8 cellular contexts compared by ENCODE assay signal in the genomic region with DNA sequence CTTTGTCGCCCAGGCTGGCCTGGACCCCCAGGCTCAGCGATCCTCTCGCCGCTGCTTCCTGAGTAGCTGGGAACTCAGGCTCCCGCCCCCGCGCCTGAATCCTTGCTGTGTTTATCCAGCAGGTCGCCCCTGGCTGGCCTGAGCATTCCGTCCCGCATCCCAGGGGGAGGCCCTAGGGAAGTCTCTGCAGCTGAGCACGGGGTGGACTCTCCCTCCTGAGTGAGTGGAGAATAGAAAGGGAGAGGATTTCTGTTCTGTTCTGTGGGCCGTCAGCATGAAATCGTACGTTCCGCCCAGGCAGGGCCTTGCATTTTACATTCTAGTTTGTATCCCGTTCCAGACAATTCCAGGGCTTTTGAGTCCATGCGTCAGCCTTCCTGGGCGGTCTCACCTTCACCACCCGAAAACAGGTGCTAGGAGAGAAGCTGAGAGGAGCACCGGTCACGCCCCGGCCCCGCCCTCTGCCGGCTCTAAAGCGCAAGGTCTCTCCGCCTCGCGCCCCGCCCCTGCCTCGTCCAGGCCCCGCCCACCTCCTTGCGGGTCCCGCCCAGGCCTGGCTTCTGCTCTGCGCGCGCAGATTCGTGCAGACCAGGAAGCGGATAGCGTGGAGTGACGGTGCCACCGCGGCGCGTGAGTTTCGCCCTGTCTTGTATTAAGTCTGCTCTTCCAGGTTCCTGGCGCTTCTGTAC. TPM values are rescaled to one million over a fixed set of nuclear protein-coding genes. Genes with fewer than 3 reads are reported as not detected.
DNase-seq lines count a peak whose midpoint lies in the region; ATAC-seq and TF ChIP-seq lines count a peak whose summit lies in the region.

A gene (plus strand): TSS at position 586 of the 689 bp plus-strand sequence. CDS start 15,285 bp downstream, outside the sequence.

- peak; percentile 38 for TF ChIP-seq CTCF in foreskin keratinocyte (conservative IDR thresholded peaks at IDR 0.05)

- peaks cover 5% of the 10 kb centered on the region for H3K4me1 ChIP-seq in foreskin keratinocyte
- H3K4me1 ChIP-seq in neuron (ENCODE audit: insufficient read depth, low read length): peaks cover 8% of the 10 kb centered on the region

- H2AFZ ChIP-seq in neuron (ENCODE audit: low read depth, low read length): peak within 1 kb of the TSS; percentile 79

- H3K36me3 ChIP-seq in H7 (replicated peaks; ENCODE audit: control insufficient read depth, insufficient read depth, low read length): peaks cover 5% of the 10 kb centered on the region
- peaks cover 17% of the 10 kb centered on the region for H3K36me3 ChIP-seq in neuron (ENCODE audit: insufficient read depth, low read length)

- DNase-seq in GDM1 (lab: John Stamatoyannopoulos, UW): peak; percentile 88
- peak; percentile 95 for DNase-seq in H7
- peak; percentile 94 for DNase-seq in M059J (ENCODE audit: low read depth)
- DNase-seq in activated gamma-delta T cell treated with Interleukin-2 at 50 U/mL for 16 hours: peak; percentile 98
- peak; percentile 85 to 94 for DNase-seq in foreskin keratinocyte
- DNase-seq in stromal cell of bone marrow (ENCODE audit: low read depth): peak; percentile 77

- peak; percentile 97 for ATAC-seq in foreskin keratinocyte

- peaks cover 6% of the 10 kb centered on the region for H3K9me3 ChIP-seq in neuron (ENCODE audit: low read length)

- H3K27me3 ChIP-seq in H7 (ENCODE audit: control insufficient read depth, insufficient read depth, low read length): no peaks in the 10 kb centered on the region
- no peaks in the 10 kb centered on the region for H3K27me3 ChIP-seq in foreskin keratinocyte
- H3K27me3 ChIP-seq in neuron (ENCODE audit: insufficient read depth, low read length): no peaks in the 10 kb centered on the region

- TF ChIP-seq POLR2A in Raji (IDR thresholded peaks at IDR 0.05; ENCODE audit: insufficient read depth, low read depth, low read length): peak; percentile 83

- H3K27ac ChIP-seq in foreskin keratinocyte: peak within 1 kb of the TSS; percentile 85

- H3K4me3 ChIP-seq in H7 (ENCODE audit: insufficient read depth, low read depth, low read length): peak within 1 kb of the TSS; percentile 59
- peak within 1 kb of the TSS; percentile 85 for H3K4me3 ChIP-seq in neuron (ENCODE audit: low read length)

RNA-seq across cellular contexts. Expression of the gene that starts here (rescaled TPM):
- total RNA-seq in H7 (2014; rRNA removed; shearing (Covaris generic)): 29.7 and 44.9 TPM in 2 replicates
- 17.4 and 22.2 TPM in 2 replicates for total RNA-seq in M059J (2014; rRNA removed; shearing (Covaris generic))
- 8.9 and 9.0 TPM in 2 replicates for total RNA-seq in foreskin keratinocyte
- 3.5 and 4.5 TPM in 2 replicates for polyA plus RNA-seq in foreskin keratinocyte

Comparison
In these comparisons a context has a peak if more than half of its experiments do, and no peak if none do; other contexts are left out.
1. Peak in every context shown above with its lines: DNase-seq, ATAC-seq, H3K4me3 ChIP-seq and H3K27ac ChIP-seq.